Comparison of ENCODE assay signal across 13 cellular contexts in the genomic region with DNA sequence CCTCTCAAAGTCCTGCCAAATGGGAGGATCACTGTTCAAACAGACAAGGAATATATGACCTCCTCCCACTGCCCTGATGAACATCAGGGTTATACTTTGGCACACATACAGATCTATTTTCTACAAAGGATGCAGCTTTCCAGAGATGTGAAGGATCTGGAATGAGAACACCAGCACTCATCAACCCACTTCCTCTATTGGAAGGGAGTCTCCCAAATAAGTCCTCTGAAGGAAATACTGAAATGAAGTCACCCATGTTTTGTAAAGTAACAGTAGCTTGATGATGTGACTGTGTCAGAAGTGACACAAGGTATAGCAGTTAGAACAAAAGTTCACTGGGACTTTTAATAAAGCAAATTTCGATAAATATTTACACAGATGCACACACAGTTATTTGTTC.
DNase-seq lines count a peak whose midpoint lies in the region; ATAC-seq and TF ChIP-seq lines count a peak whose summit lies in the region.
"Had no signal": no experiment of that assay in that cellular context is flagged by ENCODE, and none has a peak within 500 bp of the region (broad histone marks: within the 10 kb centered on the region; RNA-seq: fewer than 3 reads in every experiment).

No MANE protein-coding gene starts in this region.

- H2AFZ ChIP-seq in mammary epithelial cell (ENCODE audit: low read depth, low read length) (peak overlapping the region; percentile 18), trophoblast cell (ENCODE audit: insufficient read depth, low read length, poor library complexity) (no peak overlapping the region)

- DNase-seq in Right ventricle myocardium superior (no peak), right atrium auricular region (ENCODE audit: low spot score) (no peak), mammary epithelial cell (no peak), lung (ENCODE audit: low spot score) (no peak), trophoblast cell (no peak)
- DNase-seq in activated naive CD8-positive, alpha-beta T cell treated with anti-CD3 and anti-CD28 coated beads, Interleukin-2, amount 50 U/mL, for 24 hours = no peak
- no peak for DNase-seq in activated T-cell treated with anti-CD3 and anti-CD28 coated beads, Interleukin-2, amount 50 U/mL, for 24 hours
- DNase-seq: head of caudate nucleus; naive B cell; stimulated activated CD4-positive, alpha-beta T cell treated with anti-CD3 and anti-CD28 coated beads, Interleukin-4, amount 100 ng/mL, for 24 hours; testis had no signal

- no peaks in the 10 kb centered on the region for H3K79me1 ChIP-seq in trophoblast cell (ENCODE audit: low read length)

- TF ChIP-seq CTCF in right atrium auricular region (IDR thresholded peaks at IDR 0.05) (no peak), mammary epithelial cell (conservative IDR thresholded peaks at IDR 0.05 in 1 of 2, IDR thresholded peaks at IDR 0.05 in 1 of 2; ENCODE audit: extremely low read depth in 1 of 2, insufficient read depth in 1 of 2, low read depth in 1 of 2, low read length in 2 of 2) (no peak), lung (IDR thresholded peaks at IDR 0.05; ENCODE audit: control extremely low read depth, extremely low read depth) (no peak)

- H3K9ac ChIP-seq in mammary epithelial cell (ENCODE audit: insufficient read depth, low read length) (no peak overlapping the region), trophoblast cell (ENCODE audit: low read length) (no peak overlapping the region)

- peaks cover 82% of the 10 kb centered on the region for H3K79me2 ChIP-seq in mammary epithelial cell (ENCODE audit: insufficient read depth, low read length)
- H3K79me2 ChIP-seq in trophoblast cell (ENCODE audit: control insufficient read depth, insufficient read depth, low read length, poor library complexity) = no peaks in the 10 kb centered on the region

- H3K4me3 ChIP-seq in right atrium auricular region = no peak overlapping the region
- no peak overlapping the region for H3K4me3 ChIP-seq in mammary epithelial cell (replicated peaks in 1 of 3; ENCODE audit: insufficient read depth in 1 of 3, low read depth in 2 of 3, low read length in 3 of 3)
- H3K4me3 ChIP-seq in lung = no peak overlapping the region
- H3K4me3 ChIP-seq in trophoblast cell (ENCODE audit: low read depth, low read length) = no peak overlapping the region
- H3K4me3 ChIP-seq: testis had no signal

- dilution Hi-C loops in mammary epithelial cell (cut with HindIII; ENCODE audit: low sequenced_read_pairs) = no loop called here

- no peak overlapping the region for H3K14ac ChIP-seq in trophoblast cell (ENCODE audit: low read length)

- H3K4me2 ChIP-seq in mammary epithelial cell (ENCODE audit: insufficient read depth, low read depth, low read length) = peak overlapping the region; percentile 68
- no peak overlapping the region for H3K4me2 ChIP-seq in trophoblast cell (ENCODE audit: low read length)

- no TSS peak for BruUV-seq in mammary epithelial cell (replicated peaks; lab: Mats Ljungman, UMichigan)

- H3K27me3 Mint-ChIP-seq in activated naive CD8-positive, alpha-beta T cell treated with anti-CD3 and anti-CD28 coated beads, Interleukin-2, amount 50 U/mL, for 24 hours = peaks cover 10% of the 10 kb centered on the region
- peaks cover 14% of the 10 kb centered on the region for H3K27me3 Mint-ChIP-seq in activated T-cell treated with anti-CD3 and anti-CD28 coated beads, Interleukin-2, amount 50 U/mL, for 24 hours

- H3K23ac ChIP-seq in trophoblast cell (ENCODE audit: low read length) = no peak overlapping the region

- no peak overlapping the region for H4K91ac ChIP-seq in trophoblast cell (ENCODE audit: low read depth, low read length)

- H3K18ac ChIP-seq in trophoblast cell (ENCODE audit: low read length) = no peak overlapping the region

- no peak overlapping the region for H4K8ac ChIP-seq in trophoblast cell (ENCODE audit: low read depth, low read length)

- H2BK12ac ChIP-seq in trophoblast cell (ENCODE audit: low read length) = no peak overlapping the region

- H3K9me3 ChIP-seq in right atrium auricular region = no peaks in the 10 kb centered on the region
- H3K9me3 ChIP-seq in mammary epithelial cell (replicated peaks; ENCODE audit: insufficient read depth, low read length) = no peaks in the 10 kb centered on the region
- H3K9me3 ChIP-seq in lung (ENCODE audit: control insufficient read depth in 2 of 2, insufficient read depth in 1 of 2, low read length in 1 of 2) = no peaks in the 10 kb centered on the region
- H3K9me3 ChIP-seq in trophoblast cell (ENCODE audit: insufficient read depth, low read depth, low read length) = no peaks in the 10 kb centered on the region
- H3K9me3 ChIP-seq: testis had no signal

- H4K12ac ChIP-seq in trophoblast cell (ENCODE audit: low read depth, low read length) = no peak overlapping the region

- H3K4me3 Mint-ChIP-seq in activated naive CD8-positive, alpha-beta T cell treated with anti-CD3 and anti-CD28 coated beads, Interleukin-2, amount 50 U/mL, for 24 hours = no peak overlapping the region
- no peak overlapping the region for H3K4me3 Mint-ChIP-seq in activated T-cell treated with anti-CD3 and anti-CD28 coated beads, Interleukin-2, amount 50 U/mL, for 24 hours
- H3K4me3 Mint-ChIP-seq: naive B cell; T-helper 1 cell treated with Interleukin-12 subunit alpha and Interleukin-12 subunit beta and Interleukin-4 antibody, amounts not matched to agents 30 μg/mL and 1 μg/mL, for 36 hours had no signal

- H3K27ac ChIP-seq in right atrium auricular region (peak overlapping the region in 1 of 2 donors; percentile 50), mammary epithelial cell (ENCODE audit: insufficient read depth, low read depth, low read length) (peak overlapping the region; percentile 52), lung (ENCODE audit: low read depth in 1 of 2, low read length in 1 of 2) (peak overlapping the region in 1 of 2 donors; percentile 75), trophoblast cell (ENCODE audit: low read depth, low read length) (no peak overlapping the region)
- H3K27ac ChIP-seq: testis had no signal

- peaks cover 0 to 55% of the 10 kb centered on the region in 2 donors for H3K4me1 ChIP-seq in right atrium auricular region
- peaks cover 60% of the 10 kb centered on the region for H3K4me1 ChIP-seq in mammary epithelial cell (ENCODE audit: insufficient read depth, low read length)
- peaks cover 11 to 46% of the 10 kb centered on the region in 2 donors for H3K4me1 ChIP-seq in lung (ENCODE audit: control insufficient read depth in 2 of 2, insufficient read depth in 2 of 2, low read length in 2 of 2)
- H3K4me1 ChIP-seq in trophoblast cell (ENCODE audit: control insufficient read depth in 1 of 2, insufficient read depth in 2 of 2, low read length in 2 of 2) = peaks cover 2% of the 10 kb centered on the region in 2 experiments
- H3K4me1 ChIP-seq: testis had no signal

- no peak overlapping the region for H3K4ac ChIP-seq in trophoblast cell (ENCODE audit: low read depth, low read length)

- 0% methylated on average over 1 of the region's 1 CpG for WGBS in mammary epithelial cell (ENCODE audit: low coverage, missing lambda C conversion rate)
- 43 to 66% methylated on average over 1 of the region's 1 CpG for WGBS in lung, 2 donors
- no CpG with 5 or more reads among the region's 1 CpG for WGBS in trophoblast cell (ENCODE audit: extremely low coverage, insufficient coverage, insufficient read length)

- H3K36me3 Mint-ChIP-seq in activated naive CD8-positive, alpha-beta T cell treated with anti-CD3 and anti-CD28 coated beads, Interleukin-2, amount 50 U/mL, for 24 hours (ENCODE audit: low read depth) = no peaks in the 10 kb centered on the region
- no peaks in the 10 kb centered on the region for H3K36me3 Mint-ChIP-seq in activated T-cell treated with anti-CD3 and anti-CD28 coated beads, Interleukin-2, amount 50 U/mL, for 24 hours (ENCODE audit: low read depth)
- H3K36me3 Mint-ChIP-seq: naive B cell had no signal

- intact Hi-C loops in Right ventricle myocardium superior (cut with DNase I) = no loop called here
- intact Hi-C loops in mammary epithelial cell (cut with micrococcal nuclease) = loop anchor here (1.0 kb wide), 1 partner anchor 11 kb away; no protein-coding TSS in a partner anchor

- H3K9me3 Mint-ChIP-seq in activated naive CD8-positive, alpha-beta T cell treated with anti-CD3 and anti-CD28 coated beads, Interleukin-2, amount 50 U/mL, for 24 hours = no peaks in the 10 kb centered on the region
- no peaks in the 10 kb centered on the region for H3K9me3 Mint-ChIP-seq in activated T-cell treated with anti-CD3 and anti-CD28 coated beads, Interleukin-2, amount 50 U/mL, for 24 hours
- H3K9me3 Mint-ChIP-seq: naive B cell; T-helper 1 cell treated with Interleukin-12 subunit alpha and Interleukin-12 subunit beta and Interleukin-4 antibody, amounts not matched to agents 30 μg/mL and 1 μg/mL, for 36 hours had no signal

- no peak overlapping the region for H2BK5ac ChIP-seq in trophoblast cell (ENCODE audit: low read depth, low read length, poor library complexity)

- H3K27me3 ChIP-seq in right atrium auricular region (no peaks in the 10 kb centered on the region), mammary epithelial cell (ENCODE audit: insufficient read depth, low read length) (no peaks in the 10 kb centered on the region), lung (ENCODE audit: control insufficient read depth, insufficient read depth) (no peaks in the 10 kb centered on the region), trophoblast cell (ENCODE audit: insufficient read depth, low read length) (no peaks in the 10 kb centered on the region)
- H3K27me3 ChIP-seq: testis had no signal

- H2AK5ac ChIP-seq in trophoblast cell (ENCODE audit: low read length) = no peak overlapping the region

- H2BK120ac ChIP-seq in trophoblast cell (ENCODE audit: insufficient read depth, low read length, poor library complexity) = no peak overlapping the region

- CTCF ChIA-PET in mammary epithelial cell (lab: Charles Lee; ENCODE audit: low non-redundant PET) = no interaction called here

- H3K36me3 ChIP-seq in right atrium auricular region (peaks cover 13% of the 10 kb centered on the region), mammary epithelial cell (ENCODE audit: insufficient read depth, low read length) (peaks cover 21% of the 10 kb centered on the region), lung (ENCODE audit: control insufficient read depth in 2 of 2, insufficient read depth in 2 of 2, low read length in 2 of 2) (peaks cover 1 to 4% of the 10 kb centered on the region in 2 donors), trophoblast cell (ENCODE audit: control insufficient read depth in 1 of 2, insufficient read depth in 2 of 2, low read length in 2 of 2) (peaks cover 1 to 10% of the 10 kb centered on the region in 2 experiments)

- in situ Hi-C loops in mammary epithelial cell (cut with MboI; ENCODE audit: low sequenced_read_pairs in 2 of 2) = loop anchor here in 1 of 2 donors (25.0 kb wide), 1 partner anchor 644 kb away; no protein-coding TSS in a partner anchor

- no peak overlapping the region for H3K27ac Mint-ChIP-seq in activated naive CD8-positive, alpha-beta T cell treated with anti-CD3 and anti-CD28 coated beads, Interleukin-2, amount 50 U/mL, for 24 hours
- H3K27ac Mint-ChIP-seq in activated T-cell treated with anti-CD3 and anti-CD28 coated beads, Interleukin-2, amount 50 U/mL, for 24 hours = no peak overlapping the region
- H3K27ac Mint-ChIP-seq: naive B cell; T-helper 1 cell treated with Interleukin-12 subunit alpha and Interleukin-12 subunit beta and Interleukin-4 antibody, amounts not matched to agents 30 μg/mL and 1 μg/mL, for 36 hours had no signal

- H4K20me1 ChIP-seq in mammary epithelial cell (ENCODE audit: insufficient read depth, low read length) = no peaks in the 10 kb centered on the region

- ATAC-seq in Right ventricle myocardium superior (ENCODE audit: poor library complexity) = peak; percentile 50
- peak; percentile 78 for ATAC-seq in lung (ENCODE audit: insufficient read depth, low FRiP score)
- no peak for ATAC-seq in GM18873 (IDR thresholded peaks at IDR 0.05; ENCODE audit: low FRiP score, unreplicated experiment)
- ATAC-seq in activated naive CD8-positive, alpha-beta T cell treated with anti-CD3 and anti-CD28 coated beads, Interleukin-2, amount 50 U/mL, for 24 hours = no peak

- H3K4me1 Mint-ChIP-seq in activated naive CD8-positive, alpha-beta T cell treated with anti-CD3 and anti-CD28 coated beads, Interleukin-2, amount 50 U/mL, for 24 hours = no peaks in the 10 kb centered on the region
- peaks cover 2% of the 10 kb centered on the region for H3K4me1 Mint-ChIP-seq in activated T-cell treated with anti-CD3 and anti-CD28 coated beads, Interleukin-2, amount 50 U/mL, for 24 hours (ENCODE audit: low read depth)
- H3K4me1 Mint-ChIP-seq: naive B cell had no signal

Comparison
In these comparisons a context has a peak if more than half of its experiments do, and no peak if none do; other contexts are left out.
1. ATAC-seq: peak in Right ventricle myocardium superior (single experiment) and lung (single experiment); none in GM18873 (single experiment) and activated naive CD8-positive, alpha-beta T cell treated with anti-CD3 and anti-CD28 coated beads, Interleukin-2, amount 50 U/mL, for 24 hours (single experiment).